ENCODE assay signal across 2 cellular contexts in genomic region chr22:49208768-49209252, GRCh38.
A peak's percentile ranks its signal among the peaks of the same experiment; 100 is the strongest.
TF ChIP-seq lines count a peak whose summit lies in the region.

No MANE protein-coding gene starts in this region.

TF ChIP-seq in A549, 52 proteins besides CTCF, POLR2A, EP300 and RAD21 (continued from another document):
- TF ChIP-seq ATOH8 (CRISPR knock-in tag; IDR thresholded peaks at IDR 0.05; ENCODE audit: low read depth), result no peak

TF ChIP-seq in GM23338, 12 proteins besides CTCF, POLR2A, EP300 and RAD21 (continued from another document):
- TF ChIP-seq ZNF462 (CRISPR knock-in tag; IDR thresholded peaks at IDR 0.05) (peak; percentile 80; the same call in 1 of the 2 replicates), JUNB (IDR thresholded peaks at IDR 0.05; ENCODE audit: unreplicated experiment) (no peak)
TF ChIP-seq in GM23338: peak in this region for 1.
